In genomic region chr17:48456584-48456983, GRCh38 we compare ENCODE assay signal across 7 cellular contexts. TPM values are rescaled to one million over a fixed set of nuclear protein-coding genes. Genes with fewer than 3 reads are reported as not detected.
A peak's percentile ranks its signal among the peaks of the same experiment; 100 is the strongest.
DNase-seq lines count a peak whose midpoint lies in the region; ATAC-seq, FAIRE-seq and TF ChIP-seq lines count a peak whose summit lies in the region.

No MANE protein-coding gene starts in this region.

- no peaks in the 10 kb centered on the region for H3K27me3 Mint-ChIP-seq in activated naive CD8-positive, alpha-beta T cell
- peaks cover 0 to 6% (median 0%) of the 10 kb centered on the region in 3 donors for H3K27me3 Mint-ChIP-seq in naive B cell

- FAIRE-seq in GM12891 (lab: Jason Lieb, UNC), result peak; percentile 33

- no peaks in the 10 kb centered on the region for H3K9me3 Mint-ChIP-seq in activated naive CD8-positive, alpha-beta T cell (ENCODE audit: low read depth)
- peaks cover 0 to 5% (median 0%) of the 10 kb centered on the region in 7 donors for H3K9me3 Mint-ChIP-seq in naive B cell

- no peak overlapping the region for H3K27ac Mint-ChIP-seq in activated naive CD8-positive, alpha-beta T cell
- no peak overlapping the region for H3K27ac Mint-ChIP-seq in naive B cell

- intact Hi-C loops in Right ventricle myocardium superior (cut with DNase I), result no loop called here

- DNase-seq in GM12891 (ENCODE audit: insufficient read length, low spot score) (no peak), NCI-H146 (lab: John Stamatoyannopoulos, UW) (peak; percentile 70), naive B cell (no peak), Right ventricle myocardium superior (no peak), NCI-H1436 (lab: John Stamatoyannopoulos, UW) (no peak), NCI-H82 (lab: John Stamatoyannopoulos, UW) (no peak)

- TF ChIP-seq POLR2A in GM12891 (IDR thresholded peaks at IDR 0.05; ENCODE audit: low read depth, low read length), result no peak

- H3K4me1 Mint-ChIP-seq in activated naive CD8-positive, alpha-beta T cell (ENCODE audit: low read depth), result peaks cover 58% of the 10 kb centered on the region
- peaks cover 34 to 60% (median 38%) of the 10 kb centered on the region in 3 donors for H3K4me1 Mint-ChIP-seq in naive B cell

- H3K4me3 Mint-ChIP-seq in activated naive CD8-positive, alpha-beta T cell, result peak overlapping the region; percentile 71
- peak overlapping the region in 6 of 8 donors; percentile 0 to 74 (median 41) for H3K4me3 Mint-ChIP-seq in naive B cell

- no peaks in the 10 kb centered on the region for H3K36me3 Mint-ChIP-seq in activated naive CD8-positive, alpha-beta T cell
- no peaks in the 10 kb centered on the region for H3K36me3 Mint-ChIP-seq in naive B cell

- ATAC-seq in naive B cell (ENCODE audit: low read depth in 2 of 2), result no peak
- ATAC-seq in Right ventricle myocardium superior (ENCODE audit: poor library complexity), result no peak

TF ChIP-seq in GM12891, 5 proteins besides CTCF, POLR2A, EP300 and RAD21:
- TF ChIP-seq SPI1 (IDR thresholded peaks at IDR 0.05; ENCODE audit: low read depth, low read length), result no peak
- no peak for TF ChIP-seq PAX5 (IDR thresholded peaks at IDR 0.05; ENCODE audit: insufficient read depth, low read length, severe bottlenecking)
- TF ChIP-seq POU2F2 (IDR thresholded peaks at IDR 0.05; ENCODE audit: low read depth, low read length), result no peak
- no peak for TF ChIP-seq POLR2AphosphoS5 (IDR thresholded peaks at IDR 0.05; ENCODE audit: low read depth, low read length)
- no peak for TF ChIP-seq TAF1 (IDR thresholded peaks at IDR 0.05; ENCODE audit: low read depth, low read length)

RNA-seq across cellular contexts. Expression of gene SKAP1, which starts 26.6 kb away (rescaled TPM):
- 52.8 TPM for polyA plus RNA-seq in GM12891 (2012; ENCODE audit: low read depth, missing spikeins)
- 100 to 1,000 TPM in 5 of 6 donors, 10 to 100 TPM in 1; 79.3 to 166 (median 140) TPM for polyA plus RNA-seq in naive B cell (ENCODE audit: low read depth in 6 of 6)
- total RNA-seq in Right ventricle myocardium superior, result 0.70 TPM
